1 cellular context compared by ENCODE assay signal in the genomic region with DNA sequence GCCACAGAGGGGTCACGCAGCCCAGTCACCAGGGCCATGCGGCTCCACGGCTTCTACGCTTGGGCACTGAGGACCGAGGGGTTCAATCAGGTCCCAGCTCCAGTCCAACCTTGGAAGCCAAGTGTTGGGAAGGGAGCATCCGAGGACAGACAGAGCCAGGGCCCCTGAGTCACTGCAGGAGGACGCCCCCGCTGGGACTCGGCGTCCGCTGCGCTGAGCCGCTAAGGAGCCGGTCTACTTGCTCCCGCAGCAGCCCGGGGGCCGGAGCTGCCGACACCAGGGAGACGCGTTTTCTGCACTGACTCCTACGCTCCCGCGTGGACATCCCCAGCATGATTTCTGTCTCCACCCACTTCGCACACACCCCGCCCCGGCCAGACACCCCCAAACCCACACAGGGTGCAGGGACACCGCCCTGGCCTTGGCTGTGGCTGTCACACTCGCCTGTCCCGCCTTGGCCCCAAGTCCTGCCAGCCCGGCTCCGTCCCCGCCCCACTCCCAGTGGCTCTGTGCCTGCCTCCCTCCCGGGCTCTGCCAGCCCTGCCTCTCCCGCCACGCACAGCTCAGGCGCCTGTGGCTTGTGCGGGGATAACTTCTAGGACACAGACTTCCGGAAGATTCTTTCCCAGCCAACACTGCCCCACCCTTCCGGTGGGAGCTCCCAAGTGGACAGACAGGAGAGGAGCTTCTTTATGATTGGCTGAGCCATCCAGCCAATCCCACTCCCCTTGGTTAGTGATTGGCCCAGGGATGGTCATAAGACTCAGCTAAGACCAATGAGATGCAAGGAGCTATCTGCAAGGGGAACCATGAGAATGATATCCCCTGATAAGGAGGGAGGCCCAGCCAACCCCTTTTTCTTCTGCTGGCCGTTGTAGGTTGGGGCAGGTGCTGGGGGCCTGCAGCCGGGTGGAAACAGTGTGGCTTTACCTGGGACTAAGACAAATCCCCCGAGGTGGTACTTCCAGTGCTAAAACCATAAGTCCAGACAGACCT.
TF ChIP-seq lines count a peak whose summit lies in the region.

No MANE protein-coding gene starts in this region.

TF ChIP-seq in K562, 482 proteins besides CTCF, POLR2A, EP300 and RAD21 (continued from another document and continues in another):
- TF ChIP-seq MYC (IDR thresholded peaks at IDR 0.05; ENCODE audit: low read depth, low read length) (no peak), MYC (CRISPR knock-in tag; IDR thresholded peaks at IDR 0.05; ENCODE audit: borderline replicate concordance, low read depth) (0 out of 2 replicates have a peak, but pooled peaks have one; percentile 20), NFE2 (IDR thresholded peaks at IDR 0.05; ENCODE audit: low read depth) (0 out of 2 replicates have a peak, but pooled peaks have one; percentile 23), FOXK2 (conservative IDR thresholded peaks at IDR 0.05 in 1 of 2, IDR thresholded peaks at IDR 0.05 in 1 of 2; ENCODE audit: low read depth in 2 of 2) (no peak), MTA1 (IDR thresholded peaks at IDR 0.05; ENCODE audit: borderline replicate concordance) (no peak), HIVEP1 (CRISPR knock-in tag; IDR thresholded peaks at IDR 0.05) (no peak), NR1H2 (CRISPR knock-in tag; IDR thresholded peaks at IDR 0.05) (no peak), GABPA (tag; conservative IDR thresholded peaks at IDR 0.05; ENCODE audit: low read depth) (peak; percentile 89), RBFOX2 (IDR thresholded peaks at IDR 0.05; ENCODE audit: low read depth, low read length) (peak; percentile 71), CREB3L1 (IDR thresholded peaks at IDR 0.05; ENCODE audit: borderline replicate concordance, low read depth) (no peak), ZNF408 (CRISPR knock-in tag; IDR thresholded peaks at IDR 0.05; ENCODE audit: low read depth) (no peak), ASH1L (IDR thresholded peaks at IDR 0.05; ENCODE audit: borderline replicate concordance, low read depth, partially characterized antibody) (peak; percentile 80), NR2C2 (CRISPR knock-in tag; IDR thresholded peaks at IDR 0.05) (no peak), NR2C2 (tag; IDR thresholded peaks at IDR 0.05) (peak; percentile 50; the same call in 1 of the 2 replicates), KLF1 (tag; IDR thresholded peaks at IDR 0.05) (peak; percentile 95), EGR1 (conservative IDR thresholded peaks at IDR 0.05) (peak; percentile 60), NONO (IDR thresholded peaks at IDR 0.05; ENCODE audit: low read depth in 2 of 2, low read length in 1 of 2) (no peak), ZNF740 (CRISPR knock-in tag; IDR thresholded peaks at IDR 0.05) (no peak), ZNF740 (tag; IDR thresholded peaks at IDR 0.05) (no peak), NFE2L1 (tag; IDR thresholded peaks at IDR 0.05; ENCODE audit: borderline replicate concordance, low read depth) (no peak), PHF8 (IDR thresholded peaks at IDR 0.05; ENCODE audit: borderline replicate concordance, low read length) (peak; percentile 42; the same call in 1 of the 2 replicates), MECOM (CRISPR knock-in tag; IDR thresholded peaks at IDR 0.05) (no peak), AFF4 (CRISPR knock-in tag; IDR thresholded peaks at IDR 0.05) (no peak), SOX6 (IDR thresholded peaks at IDR 0.05) (no peak), ERF (CRISPR knock-in tag; IDR thresholded peaks at IDR 0.05) (peak; percentile 68; the same call in 1 of the 2 replicates), ETV5 (CRISPR knock-in tag; IDR thresholded peaks at IDR 0.05; ENCODE audit: low read depth) (peak; percentile 50; the same call in 1 of the 2 replicates), ZNF449 (CRISPR knock-in tag; IDR thresholded peaks at IDR 0.05) (peak; percentile 64; the same call in 1 of the 2 replicates), POLR2H (tag; IDR thresholded peaks at IDR 0.05; ENCODE audit: low read depth) (peak; percentile 75), C11orf30 (IDR thresholded peaks at IDR 0.05; ENCODE audit: low read depth) (no peak), USF2 (CRISPR knock-in tag; IDR thresholded peaks at IDR 0.05) (peak; percentile 89), RFX7 (CRISPR knock-in tag; IDR thresholded peaks at IDR 0.05) (no peak), E2F1 (CRISPR knock-in tag; IDR thresholded peaks at IDR 0.05) (no peak), ZNF57 (CRISPR knock-in tag; IDR thresholded peaks at IDR 0.05) (no peak), MTF1 (CRISPR knock-in tag; IDR thresholded peaks at IDR 0.05; ENCODE audit: borderline replicate concordance) (no peak), ELF1 (tag; IDR thresholded peaks at IDR 0.05) (peak; percentile 64; the same call in 1 of the 2 replicates)
- TF ChIP-seq, protein P1, sequence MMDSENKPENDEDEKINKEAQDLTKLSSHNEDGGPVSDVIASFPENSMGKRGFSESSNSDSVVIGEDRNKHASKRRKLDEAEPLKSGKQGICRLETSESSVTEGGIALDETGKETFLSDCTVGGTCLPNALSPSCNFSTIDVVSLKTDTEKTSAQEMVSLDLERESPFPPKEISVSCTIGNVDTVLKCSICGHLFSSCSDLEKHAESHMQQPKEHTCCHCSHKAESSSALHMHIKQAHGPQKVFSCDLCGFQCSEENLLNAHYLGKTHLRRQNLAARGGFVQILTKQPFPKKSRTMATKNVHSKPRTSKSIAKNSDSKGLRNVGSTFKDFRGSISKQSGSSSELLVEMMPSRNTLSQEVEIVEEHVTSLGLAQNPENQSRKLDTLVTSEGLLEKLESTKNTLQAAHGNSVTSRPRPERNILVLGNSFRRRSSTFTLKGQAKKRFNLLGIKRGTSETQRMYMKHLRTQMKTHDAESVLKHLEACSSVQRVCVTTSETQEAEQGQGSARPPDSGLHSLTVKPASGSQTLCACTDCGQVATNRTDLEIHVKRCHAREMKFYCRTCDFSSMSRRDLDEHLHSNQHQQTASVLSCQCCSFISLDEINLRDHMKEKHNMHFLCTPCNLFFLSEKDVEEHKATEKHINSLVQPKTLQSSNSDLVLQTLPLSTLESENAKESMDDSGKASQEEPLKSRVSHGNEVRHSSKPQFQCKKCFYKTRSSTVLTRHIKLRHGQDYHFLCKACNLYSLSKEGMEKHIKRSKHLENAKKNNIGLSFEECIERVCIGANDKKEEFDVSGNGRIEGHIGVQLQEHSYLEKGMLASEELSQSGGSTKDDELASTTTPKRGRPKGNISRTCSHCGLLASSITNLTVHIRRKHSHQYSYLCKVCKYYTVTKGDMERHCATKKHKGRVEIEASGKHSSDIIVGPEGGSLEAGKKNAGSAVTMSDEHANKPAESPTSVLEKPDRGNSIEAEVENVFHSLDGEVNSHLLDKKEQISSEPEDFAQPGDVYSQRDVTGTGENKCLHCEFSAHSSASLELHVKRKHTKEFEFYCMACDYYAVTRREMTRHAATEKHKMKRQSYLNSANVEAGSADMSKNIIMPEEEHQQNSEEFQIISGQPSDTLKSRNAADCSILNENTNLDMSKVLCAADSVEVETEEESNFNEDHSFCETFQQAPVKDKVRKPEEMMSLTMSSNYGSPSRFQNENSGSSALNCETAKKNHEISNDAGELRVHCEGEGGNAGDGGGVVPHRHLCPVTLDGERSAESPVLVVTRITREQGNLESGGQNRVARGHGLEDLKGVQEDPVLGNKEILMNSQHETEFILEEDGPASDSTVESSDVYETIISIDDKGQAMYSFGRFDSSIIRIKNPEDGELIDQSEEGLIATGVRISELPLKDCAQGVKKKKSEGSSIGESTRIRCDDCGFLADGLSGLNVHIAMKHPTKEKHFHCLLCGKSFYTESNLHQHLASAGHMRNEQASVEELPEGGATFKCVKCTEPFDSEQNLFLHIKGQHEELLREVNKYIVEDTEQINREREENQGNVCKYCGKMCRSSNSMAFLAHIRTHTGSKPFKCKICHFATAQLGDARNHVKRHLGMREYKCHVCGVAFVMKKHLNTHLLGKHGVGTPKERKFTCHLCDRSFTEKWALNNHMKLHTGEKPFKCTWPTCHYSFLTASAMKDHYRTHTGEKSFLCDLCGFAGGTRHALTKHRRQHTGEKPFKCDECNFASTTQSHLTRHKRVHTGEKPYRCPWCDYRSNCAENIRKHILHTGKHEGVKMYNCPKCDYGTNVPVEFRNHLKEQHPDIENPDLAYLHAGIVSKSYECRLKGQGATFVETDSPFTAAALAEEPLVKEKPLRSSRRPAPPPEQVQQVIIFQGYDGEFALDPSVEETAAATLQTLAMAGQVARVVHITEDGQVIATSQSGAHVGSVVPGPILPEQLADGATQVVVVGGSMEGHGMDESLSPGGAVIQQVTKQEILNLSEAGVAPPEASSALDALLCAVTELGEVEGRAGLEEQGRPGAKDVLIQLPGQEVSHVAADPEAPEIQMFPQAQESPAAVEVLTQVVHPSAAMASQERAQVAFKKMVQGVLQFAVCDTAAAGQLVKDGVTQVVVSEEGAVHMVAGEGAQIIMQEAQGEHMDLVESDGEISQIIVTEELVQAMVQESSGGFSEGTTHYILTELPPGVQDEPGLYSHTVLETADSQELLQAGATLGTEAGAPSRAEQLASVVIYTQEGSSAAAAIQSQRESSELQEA (IDR thresholded peaks at IDR 0.05; ENCODE audit: low read depth): no peak
